ENCODE assay signal across 8 cellular contexts in the genomic region with DNA sequence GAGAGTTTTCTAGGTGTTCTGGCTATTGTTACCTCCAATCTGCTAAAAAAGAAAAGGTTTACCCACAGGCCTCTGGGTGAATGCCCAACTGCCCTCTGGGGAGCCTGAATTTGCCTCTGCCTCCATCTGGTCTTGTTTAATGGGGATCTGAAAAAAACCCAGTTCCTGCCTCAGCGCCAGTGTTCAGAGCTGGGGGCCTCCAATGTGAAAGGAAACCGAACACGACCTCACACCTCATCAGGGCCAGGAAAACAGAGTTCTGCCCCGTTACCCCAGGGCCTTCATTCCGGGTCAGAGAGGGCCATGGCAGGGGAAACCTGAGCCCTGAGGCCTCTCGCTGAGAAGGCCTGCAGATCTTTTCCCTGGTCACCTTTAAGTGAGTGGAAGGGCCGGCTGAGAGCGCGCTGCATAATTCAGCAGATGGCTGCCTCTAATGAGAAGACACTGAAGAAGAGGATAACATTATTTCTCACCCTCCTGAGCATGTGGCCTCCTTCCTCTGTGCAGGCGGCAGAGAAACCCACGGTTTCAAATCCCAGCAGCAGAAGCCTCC. TPM values are rescaled to one million over a fixed set of nuclear protein-coding genes. Genes with fewer than 3 reads are reported as not detected.
DNase-seq lines count a peak whose midpoint lies in the region; ATAC-seq lines count a peak whose summit lies in the region.

No MANE protein-coding gene starts in this region.

- H3K36me3 ChIP-seq in mesodermal cell (ENCODE audit: control insufficient read depth, insufficient read depth, low read length), result peaks cover 3% of the 10 kb centered on the region

- H3K4me3 ChIP-seq in mesodermal cell (ENCODE audit: extremely low read depth, insufficient read depth, low read length, poor library complexity, severe bottlenecking), result no peak overlapping the region

- peak; percentile 36 for ATAC-seq in HG03135 (IDR thresholded peaks at IDR 0.05; ENCODE audit: unreplicated experiment)
- no peak for ATAC-seq in activated T-cell treated with anti-CD3 and anti-CD28 coated beads, Interleukin-2, amount 50 U/mL, for 72 hours (replicated peaks in 1 of 2)
- ATAC-seq in HG03280 (IDR thresholded peaks at IDR 0.05; ENCODE audit: unreplicated experiment), result no peak

- H3K36me3 Mint-ChIP-seq in activated T-cell treated with anti-CD3 and anti-CD28 coated beads, Interleukin-2, amount 50 U/mL, for 72 hours (ENCODE audit: insufficient read depth in 2 of 2), result peaks cover 4 to 14% of the 10 kb centered on the region in 2 donors

- H3K27ac Mint-ChIP-seq in activated T-cell treated with anti-CD3 and anti-CD28 coated beads, Interleukin-2, amount 50 U/mL, for 72 hours, result peak overlapping the region; percentile 99

- H3K4me1 Mint-ChIP-seq in activated T-cell treated with anti-CD3 and anti-CD28 coated beads, Interleukin-2, amount 50 U/mL, for 72 hours (ENCODE audit: low read depth), result peaks cover 84% of the 10 kb centered on the region

- H3K4me3 Mint-ChIP-seq in activated T-cell treated with anti-CD3 and anti-CD28 coated beads, Interleukin-2, amount 50 U/mL, for 72 hours, result peak overlapping the region; percentile 87 to 88

- H3K4me1 ChIP-seq in mesodermal cell (ENCODE audit: control insufficient read depth, insufficient read depth, low read length, poor library complexity, severe bottlenecking), result peaks cover 13% of the 10 kb centered on the region

- DNase-seq in NCI-H510A treated with DMSO at 0.1 percent for 48 hours (lab: John Stamatoyannopoulos, UW) (peak; percentile 3), NCI-H510A (lab: John Stamatoyannopoulos, UW) (no peak), NCI-H128 (lab: John Stamatoyannopoulos, UW; ENCODE audit: unreplicated experiment) (no peak), KG1 (lab: John Stamatoyannopoulos, UW) (no peak)
- DNase-seq in activated T-cell treated with anti-CD3 and anti-CD28 coated beads, Interleukin-2, amount 50 U/mL, for 72 hours, result no peak

- no peaks in the 10 kb centered on the region for H3K9me3 ChIP-seq in mesodermal cell (ENCODE audit: control insufficient read depth, low read length)

- WGBS in mesodermal cell (ENCODE audit: insufficient coverage in 2 of 2), 2 experiments, result 28 to 49% methylated on average over 3 to 4 of the region's 11 CpGs

- no peaks in the 10 kb centered on the region for H3K27me3 Mint-ChIP-seq in activated T-cell treated with anti-CD3 and anti-CD28 coated beads, Interleukin-2, amount 50 U/mL, for 72 hours (ENCODE audit: low read depth)

- no peaks in the 10 kb centered on the region for H3K9me3 Mint-ChIP-seq in activated T-cell treated with anti-CD3 and anti-CD28 coated beads, Interleukin-2, amount 50 U/mL, for 72 hours

- H3K27ac ChIP-seq in mesodermal cell (ENCODE audit: low read depth, low read length, severe bottlenecking), result peak overlapping the region; percentile 69

RNA-seq across cellular contexts. Expression of a gene that starts 6.8 kb away (rescaled TPM):
- 100 to 1,000 TPM; 183 to 275 TPM for total RNA-seq in activated T-cell treated with anti-CD3 and anti-CD28 coated beads, Interleukin-2, amount 50 U/mL, for 72 hours
- polyA plus RNA-seq in mesodermal cell (2013, experiment 1 of 2), result 118 TPM
- 105 TPM for polyA plus RNA-seq in mesodermal cell (2013, experiment 2 of 2)
